ENCODE assay signal across 8 cellular contexts in the genomic region with DNA sequence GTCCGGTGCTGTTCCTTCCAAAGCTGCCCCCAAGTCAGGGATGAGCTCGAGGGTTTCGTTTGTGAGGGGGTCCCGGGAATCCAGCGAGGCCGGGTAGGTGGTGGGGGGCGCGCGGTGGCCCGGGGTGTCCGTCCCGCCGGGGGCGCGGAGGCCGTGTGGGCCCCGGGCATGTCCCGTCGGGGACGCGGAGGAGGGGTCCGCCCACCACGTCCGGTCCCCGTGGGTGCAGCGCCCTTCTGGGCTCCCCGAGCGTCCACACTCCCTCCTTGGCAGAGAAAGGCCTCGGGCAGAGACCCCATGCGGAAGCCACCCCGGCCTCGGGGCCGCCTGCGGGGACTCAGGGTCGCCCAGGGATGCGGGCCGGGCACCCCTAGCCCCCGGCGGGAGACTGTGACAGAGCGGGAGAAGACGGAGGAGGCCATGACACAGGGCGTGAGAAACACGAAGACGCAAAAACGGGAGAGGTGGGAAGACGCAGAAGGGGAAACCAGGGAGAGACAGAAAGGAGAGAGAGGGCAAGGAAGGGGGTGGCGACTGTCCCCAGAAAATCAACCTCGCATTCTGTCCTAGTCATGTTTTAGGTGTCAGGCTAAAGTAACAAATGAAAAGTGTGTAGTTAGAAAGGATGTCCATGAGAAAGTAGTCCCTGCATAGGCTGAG. TPM values are rescaled to one million over a fixed set of nuclear protein-coding genes. Genes with fewer than 3 reads are reported as not detected.
DNase-seq lines count a peak whose midpoint lies in the region; ATAC-seq, FAIRE-seq and TF ChIP-seq lines count a peak whose summit lies in the region.

No MANE protein-coding gene starts in this region.

- H2AFZ ChIP-seq in OCI-LY7 (ENCODE audit: low read length): peak overlapping the region; percentile 75

- H3K9me3 ChIP-seq in OCI-LY7 (ENCODE audit: low read length) (peaks cover 17% of the 10 kb centered on the region), neutrophil (no peaks in the 10 kb centered on the region)

- H3K27ac Mint-ChIP-seq in activated T-helper 17 cell treated with anti-CD3 and anti-CD28 coated beads, Interleukin-2, amount 50 U/mL, for 72 hours: peak overlapping the region; percentile 97

- no peak for FAIRE-seq in frontal cortex (lab: Jason Lieb, UNC)

- peaks cover 57% of the 10 kb centered on the region for H3K36me3 Mint-ChIP-seq in activated T-helper 17 cell treated with anti-CD3 and anti-CD28 coated beads, Interleukin-2, amount 50 U/mL, for 72 hours (ENCODE audit: low read depth)

- peak overlapping the region; percentile 98 for H3K4me3 Mint-ChIP-seq in activated T-helper 17 cell treated with anti-CD3 and anti-CD28 coated beads, Interleukin-2, amount 50 U/mL, for 72 hours

- H3K36me3 ChIP-seq in OCI-LY7 (ENCODE audit: insufficient read depth, low read length) (peaks cover 27% of the 10 kb centered on the region), neutrophil (peaks cover 4% of the 10 kb centered on the region)

- H3K9me3 Mint-ChIP-seq in activated T-helper 17 cell treated with anti-CD3 and anti-CD28 coated beads, Interleukin-2, amount 50 U/mL, for 72 hours: no peaks in the 10 kb centered on the region

- H3K27me3 ChIP-seq in neutrophil: no peaks in the 10 kb centered on the region

- peaks cover 23% of the 10 kb centered on the region for H3K79me2 ChIP-seq in OCI-LY7 (ENCODE audit: insufficient read depth, low read depth, low read length)

- H4K20me1 ChIP-seq in OCI-LY7 (ENCODE audit: insufficient read depth, low read length): no peaks in the 10 kb centered on the region

- no peaks in the 10 kb centered on the region for H3K27me3 Mint-ChIP-seq in activated T-helper 17 cell treated with anti-CD3 and anti-CD28 coated beads, Interleukin-2, amount 50 U/mL, for 72 hours

- ATAC-seq in GM18909 (IDR thresholded peaks at IDR 0.05; ENCODE audit: poor library complexity, unreplicated experiment) (peak; percentile 48), HG03175 (IDR thresholded peaks at IDR 0.05; ENCODE audit: unreplicated experiment) (peak; percentile 49)
- peak; percentile 53 for ATAC-seq in activated T-helper 17 cell treated with anti-CD3 and anti-CD28 coated beads, Interleukin-2, amount 50 U/mL, for 72 hours (replicated peaks)

- TF ChIP-seq CTCF in AG10803 (conservative IDR thresholded peaks at IDR 0.05; ENCODE audit: low read length) (no peak), OCI-LY7 (conservative IDR thresholded peaks at IDR 0.05; ENCODE audit: low read length) (no peak), neutrophil (IDR thresholded peaks at IDR 0.05) (no peak)

- H3K4me2 ChIP-seq in OCI-LY7 (ENCODE audit: low read length): peak overlapping the region; percentile 79

- intact Hi-C loops in OCI-LY7 (cut with micrococcal nuclease; ENCODE audit: unreplicated experiment): loop anchor here (1.0 to 2.0 kb wide), 6 partner anchors 21 to 334 kb away; a partner anchor contains a TSS

- H3K4me3 ChIP-seq in AG10803 (ENCODE audit: low read length) (peak overlapping the region; percentile 99), OCI-LY7 (ENCODE audit: low read depth, low read length, poor library complexity, severe bottlenecking) (peak overlapping the region; percentile 84), neutrophil (ENCODE audit: low read depth in 1 of 2, low read length in 1 of 2) (peak overlapping the region; percentile 92 to 99)

- CTCF ChIA-PET in OCI-LY7 (lab: Charles Lee; ENCODE audit: unreplicated experiment): interaction anchor here (1.5 kb wide), 1 partner anchor 20 kb away, joined by 12 read pairs; a partner anchor contains a TSS

- H3K4me1 ChIP-seq in OCI-LY7 (ENCODE audit: insufficient read depth, low read length, poor library complexity, severe bottlenecking) (peaks cover 13% of the 10 kb centered on the region), neutrophil (ENCODE audit: control insufficient read depth in 1 of 2, insufficient read depth in 1 of 2, low read depth in 1 of 2, low read length in 1 of 2) (peaks cover 16 to 20% of the 10 kb centered on the region in 2 experiments)

- peaks cover 16% of the 10 kb centered on the region for H3K4me1 Mint-ChIP-seq in activated T-helper 17 cell treated with anti-CD3 and anti-CD28 coated beads, Interleukin-2, amount 50 U/mL, for 72 hours

- BruUV-seq in OCI-LY7 (replicated peaks; lab: Mats Ljungman, UMichigan): no TSS peak

- peak overlapping the region; percentile 70 for H3K27ac ChIP-seq in OCI-LY7 (ENCODE audit: low read depth, low read length, poor library complexity, severe bottlenecking)
- H3K27ac ChIP-seq in neutrophil: peak overlapping the region; percentile 94
- peak overlapping the region; percentile 91 for H3K27ac ChIP-seq in temporal lobe (ENCODE audit: low read depth, low read length)

- POLR2A ChIA-PET in OCI-LY7 (lab: Charles Lee): interaction anchor here (0.6 to 2.7 kb wide), 7 partner anchors 17 to 254 kb away, joined by 3 to 15 read pairs (median 3); a partner anchor contains a TSS

- peak; percentile 18 for DNase-seq in AG10803 (ENCODE audit: low read depth)
- DNase-seq in OCI-LY7 (ENCODE audit: low spot score): peak; percentile 69
- peak; percentile 68 to 70 for DNase-seq in frontal cortex (ENCODE audit: low spot score in 2 of 2)

- H3K9me2 ChIP-seq in OCI-LY7 (ENCODE audit: insufficient read depth, low read length): no peaks in the 10 kb centered on the region

RNA-seq across cellular contexts. Expression of a gene that starts 0.7 kb away (rescaled TPM):
- total RNA-seq in OCI-LY7 (2014; rRNA removed; shearing (Covaris generic)): 0.28 and 1.4 TPM in 2 replicates
- total RNA-seq in OCI-LY7 (2022): 1.1 and 1.6 TPM in 2 replicates
- under 1 TPM; 0.39 to 0.77 TPM for total RNA-seq in activated T-helper 17 cell treated with anti-CD3 and anti-CD28 coated beads, Interleukin-2, amount 50 U/mL, for 72 hours
- total RNA-seq in frontal cortex: 6.9 TPM
- 4.4 TPM for total RNA-seq in temporal lobe

RNA-seq across cellular contexts. Expression of a gene that starts 20.5 kb away (rescaled TPM):
- total RNA-seq in OCI-LY7 (2014; rRNA removed; shearing (Covaris generic)): 11.4 and 11.8 TPM in 2 replicates
- 14.2 and 15.5 TPM in 2 replicates for total RNA-seq in OCI-LY7 (2022)
- total RNA-seq in activated T-helper 17 cell treated with anti-CD3 and anti-CD28 coated beads, Interleukin-2, amount 50 U/mL, for 72 hours: 10 to 100 TPM; 11.3 to 13.8 TPM
- total RNA-seq in frontal cortex: 19.6 TPM
- 23.8 TPM for total RNA-seq in temporal lobe

RNA-seq across cellular contexts. Expression of a gene that starts 36.3 kb away (rescaled TPM):
- total RNA-seq in OCI-LY7 (2014; rRNA removed; shearing (Covaris generic)): 3.9 and 5.1 TPM in 2 replicates
- total RNA-seq in OCI-LY7 (2022) (6.8 and 7.7 TPM in 2 replicates), frontal cortex (18.3 TPM), temporal lobe (11.6 TPM)
- 1 to 10 TPM; 4.9 to 5.7 TPM for total RNA-seq in activated T-helper 17 cell treated with anti-CD3 and anti-CD28 coated beads, Interleukin-2, amount 50 U/mL, for 72 hours

Comparison
In these comparisons a context has a peak if more than half of its experiments do, and no peak if none do; other contexts are left out.
1. Peak in every context shown above with its lines: DNase-seq, ATAC-seq, H3K4me3 ChIP-seq and H3K27ac ChIP-seq.
2. DNase-seq: peak in every context shown above with its lines; median percentile 69 in OCI-LY7; 69 in frontal cortex; 18 in AG10803.